In the genomic region with DNA sequence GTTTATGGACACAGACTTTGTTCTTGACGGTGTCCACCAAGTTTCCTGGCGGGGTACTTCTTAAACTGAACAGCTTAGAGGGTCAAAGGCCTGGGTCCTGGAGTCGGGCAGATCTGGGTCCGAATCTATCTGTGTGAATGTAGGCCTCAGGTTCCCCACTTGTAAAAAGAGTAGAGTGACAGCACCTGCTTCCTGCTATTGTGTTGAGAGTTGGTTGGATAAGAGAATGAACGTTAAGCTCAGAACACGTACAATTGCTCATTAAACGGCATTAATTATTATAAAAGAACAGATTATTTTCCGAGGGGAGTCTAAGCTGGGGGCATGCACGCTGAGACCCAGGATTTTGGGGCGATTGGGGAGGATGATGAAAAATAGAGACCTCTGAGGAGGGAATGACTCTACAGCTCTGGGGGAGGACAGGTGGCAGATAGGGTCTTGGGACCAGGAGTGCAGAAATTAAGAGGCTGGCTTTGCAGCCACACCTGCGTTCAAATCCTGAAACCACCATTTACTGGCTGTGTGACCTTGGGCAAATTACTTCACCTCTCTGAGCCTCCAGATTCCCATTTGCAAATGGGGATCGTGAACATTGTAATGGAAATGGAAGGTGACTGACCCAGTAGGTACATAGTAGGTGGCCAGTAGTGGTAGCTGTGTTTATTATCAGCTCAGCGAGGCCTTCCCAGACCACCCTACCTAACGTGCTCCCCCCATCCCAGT, we compare ENCODE assay signal across 8 cellular contexts. TPM values are rescaled to one million over a fixed set of nuclear protein-coding genes. Genes with fewer than 3 reads are reported as not detected.
DNase-seq lines count a peak whose midpoint lies in the region; ATAC-seq and TF ChIP-seq lines count a peak whose summit lies in the region.

No MANE protein-coding gene starts in this region.

- intact Hi-C loops in Panc1 (cut with micrococcal nuclease; ENCODE audit: unreplicated experiment) (no loop called here), esophagus squamous epithelium (cut with DNase I) (no loop called here), prostate gland (cut with DNase I) (loop anchor here (10.0 kb wide), 1 partner anchor 970 kb away; a partner anchor contains a TSS)

- H3K27me3 ChIP-seq in Panc1 (ENCODE audit: control insufficient read depth, insufficient read depth, low read length) (no peaks in the 10 kb centered on the region), esophagus squamous epithelium (no peaks in the 10 kb centered on the region), prostate gland (replicated peaks; ENCODE audit: insufficient read depth) (no peaks in the 10 kb centered on the region)

- peak overlapping the region; percentile 85 for H3K27ac ChIP-seq in Panc1 (ENCODE audit: low read length)
- peak overlapping the region in 3 of 4 donors; percentile 85 to 91 (median 86) for H3K27ac ChIP-seq in esophagus squamous epithelium
- no peak overlapping the region for H3K27ac ChIP-seq in prostate gland

- in situ Hi-C loops in Panc1 (cut with HindIII; ENCODE audit: low pct_unique_long_range_greater_than_20kb, low sequenced_read_pairs), result no loop called here

- H3K36me3 ChIP-seq in Panc1 (ENCODE audit: control insufficient read depth, insufficient read depth, low read length) (no peaks in the 10 kb centered on the region; the same call in 1 of the 2 replicates), esophagus squamous epithelium (no peaks in the 10 kb centered on the region), prostate gland (no peaks in the 10 kb centered on the region)

- 31 to 33% methylated on average over 11 to 12 of the region's 14 CpGs for WGBS in esophagus squamous epithelium, 2 donors
- WGBS in prostate gland, result 33% methylated on average over 14 of the region's 14 CpGs

- TF ChIP-seq POLR2A in esophagus squamous epithelium (IDR thresholded peaks at IDR 0.05) (no peak), prostate gland (IDR thresholded peaks at IDR 0.05) (no peak)

- H3K4me1 ChIP-seq in Panc1 (ENCODE audit: control insufficient read depth, insufficient read depth, low read length) (peaks cover 44% of the 10 kb centered on the region), esophagus squamous epithelium (peaks cover 47 to 72% (median 47%) of the 10 kb centered on the region in 3 donors), prostate gland (replicated peaks) (peaks cover 20% of the 10 kb centered on the region)

- no peak for ATAC-seq in Panc1
- ATAC-seq in HG02938 (IDR thresholded peaks at IDR 0.05; ENCODE audit: unreplicated experiment), result no peak

- DNase-seq in Panc1 (ENCODE audit: low read depth, low spot score) (no peak), esophagus squamous epithelium (lab: John Stamatoyannopoulos, UW) (no peak), prostate gland (ENCODE audit: low spot score) (no peak), RKO (ENCODE audit: low spot score) (no peak), SW480 (ENCODE audit: low spot score) (no peak), MV-4-11 (lab: John Stamatoyannopoulos, UW) (no peak)

- POLR2A ChIA-PET in Panc1 (lab: Charles Lee), result no interaction called here

- BruUV-seq in Panc1 (replicated peaks; lab: Mats Ljungman, UMichigan), result TSS peak; percentile 75

- no peak for TF ChIP-seq CTCF in Panc1 (IDR thresholded peaks at IDR 0.05)
- no peak for TF ChIP-seq CTCF in esophagus squamous epithelium (IDR thresholded peaks at IDR 0.05)
- TF ChIP-seq CTCF in prostate gland (IDR thresholded peaks at IDR 0.05), result no peak

- CTCF ChIA-PET in Panc1 (lab: Charles Lee), result interaction anchor here (0.6 kb wide), 1 partner anchor 99 kb away, joined by 5 read pairs; no protein-coding TSS in a partner anchor

- no peaks in the 10 kb centered on the region for H3K9me3 ChIP-seq in Panc1 (ENCODE audit: control insufficient read depth, insufficient read depth, low read depth, low read length)
- H3K9me3 ChIP-seq in esophagus squamous epithelium, result no peaks in the 10 kb centered on the region
- H3K9me3 ChIP-seq in prostate gland, result no peaks in the 10 kb centered on the region

- peak overlapping the region; percentile 69 for H3K4me3 ChIP-seq in GM08714 (ENCODE audit: low read length)
- H3K4me3 ChIP-seq in Panc1 (ENCODE audit: low read depth in 2 of 2, low read length in 2 of 2), result peak overlapping the region; percentile 70 to 91
- H3K4me3 ChIP-seq in esophagus squamous epithelium, result peak overlapping the region; percentile 87 to 99 (median 90)
- peak overlapping the region; percentile 83 to 90 for H3K4me3 ChIP-seq in prostate gland

RNA-seq across cellular contexts. Expression of a gene that starts 0.9 kb away (rescaled TPM):
- total RNA-seq in Panc1 (2021; ENCODE audit: unreplicated experiment) (21.0 TPM), esophagus squamous epithelium (10 to 100 TPM; 20.3 to 25.7 (median 25.1) TPM), prostate gland (10 to 100 TPM; 26.1 to 52.2 TPM)
- polyA plus RNA-seq in Panc1 (2012; ENCODE audit: insufficient read length), result 27.5 TPM

RNA-seq across cellular contexts. Expression of a gene that starts 3.0 kb away (rescaled TPM):
- total RNA-seq in Panc1 (2021; ENCODE audit: unreplicated experiment), result 32.2 TPM
- polyA plus RNA-seq in Panc1 (2012; ENCODE audit: insufficient read length), result 46.0 TPM
- total RNA-seq in esophagus squamous epithelium, result 10 to 100 TPM; 22.6 to 60.1 (median 28.4) TPM
- total RNA-seq in prostate gland, result 10 to 100 TPM; 95.5 to 96.9 TPM

Comparison
In these comparisons a context has a peak if more than half of its experiments do, and no peak if none do; other contexts are left out.
1. H3K27ac ChIP-seq: peak in Panc1 (single experiment) and esophagus squamous epithelium (3 of 4); none in prostate gland (0 of 2).
2. Peak in every context shown above with its lines, with median percentiles within 50 percentile points of each other: H3K4me3 ChIP-seq.